Comparison of ENCODE assay signal across 1 cellular context in genomic region chr11:3815882-3816281, GRCh38.
TF ChIP-seq lines count a peak whose summit lies in the region.

No MANE protein-coding gene starts in this region.

TF ChIP-seq in IMR-90, 13 proteins besides CTCF, POLR2A, EP300 and RAD21 (continued from another document):
- TF ChIP-seq ELK1 (IDR thresholded peaks at IDR 0.05; ENCODE audit: borderline replicate concordance, low read depth, low read length) (no peak), BHLHE40 (IDR thresholded peaks at IDR 0.05; ENCODE audit: low read depth, low read length) (no peak), SMC3 (IDR thresholded peaks at IDR 0.05; ENCODE audit: low read depth, low read length) (no peak), MAFK (IDR thresholded peaks at IDR 0.05; ENCODE audit: low read depth, low read length) (no peak), CEBPB (IDR thresholded peaks at IDR 0.05; ENCODE audit: low read depth, low read length) (no peak), USF2 (IDR thresholded peaks at IDR 0.05; ENCODE audit: low read depth, low read length) (no peak), RFX5 (IDR thresholded peaks at IDR 0.05; ENCODE audit: low read depth, low read length) (no peak), MXI1 (IDR thresholded peaks at IDR 0.05; ENCODE audit: borderline replicate concordance, low read depth, low read length) (no peak)
